ENCODE assay signal across 1 cellular context in the genomic region with DNA sequence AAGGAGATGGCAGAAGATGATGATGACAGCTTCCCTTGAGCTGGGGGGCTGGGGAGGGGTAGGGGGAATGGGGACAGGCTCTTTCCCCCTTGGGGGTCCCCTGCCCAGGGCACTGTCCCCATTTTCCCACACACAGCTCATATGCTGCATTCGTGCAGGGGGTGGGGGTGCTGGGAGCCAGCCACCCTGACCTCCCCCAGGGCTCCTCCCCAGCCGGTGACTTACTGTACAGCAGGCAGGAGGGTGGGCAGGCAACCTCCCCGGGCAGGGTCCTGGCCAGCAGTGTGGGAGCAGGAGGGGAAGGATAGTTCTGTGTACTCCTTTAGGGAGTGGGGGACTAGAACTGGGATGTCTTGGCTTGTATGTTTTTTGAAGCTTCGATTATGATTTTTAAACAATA.
TF ChIP-seq lines count a peak whose summit lies in the region.

No MANE protein-coding gene starts in this region.

TF ChIP-seq in HepG2, 621 proteins besides CTCF, POLR2A, EP300 and RAD21:
- TF ChIP-seq ZBTB3 (CRISPR knock-in tag; IDR thresholded peaks at IDR 0.05; ENCODE audit: borderline replicate concordance, low read depth) (no peak), POLR2AphosphoS5 (IDR thresholded peaks at IDR 0.05; ENCODE audit: low read depth, low read length) (no peak), AGO1 (IDR thresholded peaks at IDR 0.05; ENCODE audit: low read depth, low read length, poor library complexity, severe bottlenecking) (no peak), PAF1 (CRISPR knock-in tag; IDR thresholded peaks at IDR 0.05) (no peak), ZNF749 (CRISPR knock-in tag; IDR thresholded peaks at IDR 0.05; ENCODE audit: borderline replicate concordance) (no peak), IKZF4 (CRISPR knock-in tag; IDR thresholded peaks at IDR 0.05; ENCODE audit: borderline replicate concordance, low read depth, not compliant biosample characterization) (no peak), PRMT3 (CRISPR knock-in tag; IDR thresholded peaks at IDR 0.05; ENCODE audit: borderline replicate concordance, low read depth) (no peak), ZBTB21 (CRISPR knock-in tag; IDR thresholded peaks at IDR 0.05) (no peak), SALL1 (CRISPR knock-in tag; IDR thresholded peaks at IDR 0.05) (no peak)
- TF ChIP-seq, protein P1, sequence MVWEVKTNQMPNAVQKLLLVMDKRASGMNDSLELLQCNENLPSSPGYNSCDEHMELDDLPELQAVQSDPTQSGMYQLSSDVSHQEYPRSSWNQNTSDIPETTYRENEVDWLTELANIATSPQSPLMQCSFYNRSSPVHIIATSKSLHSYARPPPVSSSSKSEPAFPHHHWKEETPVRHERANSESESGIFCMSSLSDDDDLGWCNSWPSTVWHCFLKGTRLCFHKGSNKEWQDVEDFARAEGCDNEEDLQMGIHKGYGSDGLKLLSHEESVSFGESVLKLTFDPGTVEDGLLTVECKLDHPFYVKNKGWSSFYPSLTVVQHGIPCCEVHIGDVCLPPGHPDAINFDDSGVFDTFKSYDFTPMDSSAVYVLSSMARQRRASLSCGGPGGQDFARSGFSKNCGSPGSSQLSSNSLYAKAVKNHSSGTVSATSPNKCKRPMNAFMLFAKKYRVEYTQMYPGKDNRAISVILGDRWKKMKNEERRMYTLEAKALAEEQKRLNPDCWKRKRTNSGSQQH (CRISPR knock-in tag; IDR thresholded peaks at IDR 0.05; ENCODE audit: low read depth): no peak
- TF ChIP-seq, protein P2, sequence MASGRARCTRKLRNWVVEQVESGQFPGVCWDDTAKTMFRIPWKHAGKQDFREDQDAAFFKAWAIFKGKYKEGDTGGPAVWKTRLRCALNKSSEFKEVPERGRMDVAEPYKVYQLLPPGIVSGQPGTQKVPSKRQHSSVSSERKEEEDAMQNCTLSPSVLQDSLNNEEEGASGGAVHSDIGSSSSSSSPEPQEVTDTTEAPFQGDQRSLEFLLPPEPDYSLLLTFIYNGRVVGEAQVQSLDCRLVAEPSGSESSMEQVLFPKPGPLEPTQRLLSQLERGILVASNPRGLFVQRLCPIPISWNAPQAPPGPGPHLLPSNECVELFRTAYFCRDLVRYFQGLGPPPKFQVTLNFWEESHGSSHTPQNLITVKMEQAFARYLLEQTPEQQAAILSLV (CRISPR knock-in tag; IDR thresholded peaks at IDR 0.05; ENCODE audit: borderline replicate concordance): no peak
